Comparison of ENCODE assay signal across 14 cellular contexts in genomic region chr20:15673206-15673605, GRCh38.
A peak's percentile ranks its signal among the peaks of the same experiment; 100 is the strongest.
DNase-seq lines count a peak whose midpoint lies in the region; ATAC-seq and TF ChIP-seq lines count a peak whose summit lies in the region.
"Had no signal": no experiment of that assay in that cellular context is flagged by ENCODE, and none has a peak within 500 bp of the region (broad histone marks: within the 10 kb centered on the region; RNA-seq: fewer than 3 reads in every experiment).

No MANE protein-coding gene starts in this region.

- no peaks in the 10 kb centered on the region for H3K9me3 ChIP-seq in hepatocyte (ENCODE audit: low read depth)
- H3K9me3 ChIP-seq in heart left ventricle = no peaks in the 10 kb centered on the region

- H3K27me3 ChIP-seq in foreskin keratinocyte = no peaks in the 10 kb centered on the region
- no peaks in the 10 kb centered on the region for H3K27me3 ChIP-seq in hepatocyte
- no peaks in the 10 kb centered on the region for H3K27me3 ChIP-seq in heart left ventricle

- no peak overlapping the region for H2AFZ ChIP-seq in hepatocyte

- no peaks in the 10 kb centered on the region for H3K36me3 ChIP-seq in hepatocyte (replicated peaks; ENCODE audit: insufficient read depth, low read depth)
- H3K36me3 ChIP-seq in heart left ventricle = no peaks in the 10 kb centered on the region

- WGBS in hepatocyte (ENCODE audit: low lambda C conversion rate, missing lambda C conversion rate) = 84% methylated on average over 1 of the region's 1 CpG
- WGBS in heart left ventricle, 4 donors = 18 to 32% (median 28%) methylated on average over 1 of the region's 1 CpG

- H3K4me1 ChIP-seq in foreskin keratinocyte (peaks cover 6% of the 10 kb centered on the region), hepatocyte (ENCODE audit: insufficient read depth) (no peaks in the 10 kb centered on the region), heart left ventricle (no peaks in the 10 kb centered on the region)

- POLR2A ChIA-PET in HEK293T (lab: Yijun Ruan, JAX) = no interaction called here

- no peak overlapping the region for H3K4me3 ChIP-seq in HFF-Myc (replicated peaks; ENCODE audit: low read depth, low read length)
- H3K4me3 ChIP-seq in astrocyte of the cerebellum (ENCODE audit: low read depth, low read length) = no peak overlapping the region
- no peak overlapping the region for H3K4me3 ChIP-seq in hepatocyte
- H3K4me3 ChIP-seq in heart left ventricle = no peak overlapping the region

- no peak for TF ChIP-seq POLR2A in heart left ventricle (IDR thresholded peaks at IDR 0.05)

- no peak overlapping the region for H3K4me2 ChIP-seq in hepatocyte

- no peaks in the 10 kb centered on the region for H4K20me1 ChIP-seq in hepatocyte (ENCODE audit: insufficient read depth, poor library complexity, severe bottlenecking)

- H3K79me2 ChIP-seq in hepatocyte = no peaks in the 10 kb centered on the region

- no peak for TF ChIP-seq CTCF in HFF-Myc (IDR thresholded peaks at IDR 0.05; ENCODE audit: low read depth, low read length, missing control alignments)
- TF ChIP-seq CTCF in astrocyte of the cerebellum (IDR thresholded peaks at IDR 0.05; ENCODE audit: low read depth, low read length, missing control alignments) = no peak
- TF ChIP-seq CTCF in foreskin keratinocyte (conservative IDR thresholded peaks at IDR 0.05) = no peak
- TF ChIP-seq CTCF in hepatocyte (IDR thresholded peaks at IDR 0.05; ENCODE audit: poor library complexity) = no peak
- TF ChIP-seq CTCF in heart left ventricle (IDR thresholded peaks at IDR 0.05) = no peak

- H3K27ac ChIP-seq in foreskin keratinocyte = no peak overlapping the region
- no peak overlapping the region for H3K27ac ChIP-seq in hepatocyte
- no peak overlapping the region for H3K27ac ChIP-seq in heart left ventricle

- in situ Hi-C loops in astrocyte of the cerebellum (cut with HindIII; ENCODE audit: low sequenced_read_pairs) = no loop called here

- peak; percentile 67 for DNase-seq in HFF-Myc (ENCODE audit: extremely low read depth, low read depth)
- DNase-seq in astrocyte of the cerebellum (ENCODE audit: low read depth) = peak; percentile 54
- peak; percentile 51 to 82 for DNase-seq in foreskin keratinocyte
- peak; percentile 51 for DNase-seq in stromal cell of bone marrow (ENCODE audit: low read depth)
- DNase-seq in HEK293T (ENCODE audit: extremely low spot score) = no peak
- no peak for DNase-seq in hepatocyte (ENCODE audit: low spot score)
- DNase-seq in heart left ventricle = no peak
- DNase-seq: activated CD4-positive, alpha-beta memory T cell treated with anti-CD3 and anti-CD28 coated beads, Interleukin-2, amount 10 ng/mL, durations not matched to agents 7 days and 5 days; caudate nucleus; natural killer cell; NCI-H446 treated with DMSO at 0.1 percent for 48 hours; small intestine had no signal

- no peaks in the 10 kb centered on the region for H3K9me2 ChIP-seq in hepatocyte (replicated peaks; ENCODE audit: insufficient read depth)

- intact Hi-C loops in heart left ventricle (cut with DNase I) = no loop called here

- ATAC-seq in foreskin keratinocyte (peak; percentile 59), heart left ventricle (no peak)
- ATAC-seq: esophagus mucosa, natural killer cell, Panc1 had no signal

- CTCF ChIA-PET in HEK293T (lab: Yijun Ruan, JAX) = interaction anchor here (0.5 kb wide), 1 partner anchor 1748 kb away, joined by 4 read pairs; no protein-coding TSS in a partner anchor

TF ChIP-seq in HEK293T, 16 proteins besides CTCF, POLR2A, EP300 and RAD21:
- TF ChIP-seq, protein P1, sequence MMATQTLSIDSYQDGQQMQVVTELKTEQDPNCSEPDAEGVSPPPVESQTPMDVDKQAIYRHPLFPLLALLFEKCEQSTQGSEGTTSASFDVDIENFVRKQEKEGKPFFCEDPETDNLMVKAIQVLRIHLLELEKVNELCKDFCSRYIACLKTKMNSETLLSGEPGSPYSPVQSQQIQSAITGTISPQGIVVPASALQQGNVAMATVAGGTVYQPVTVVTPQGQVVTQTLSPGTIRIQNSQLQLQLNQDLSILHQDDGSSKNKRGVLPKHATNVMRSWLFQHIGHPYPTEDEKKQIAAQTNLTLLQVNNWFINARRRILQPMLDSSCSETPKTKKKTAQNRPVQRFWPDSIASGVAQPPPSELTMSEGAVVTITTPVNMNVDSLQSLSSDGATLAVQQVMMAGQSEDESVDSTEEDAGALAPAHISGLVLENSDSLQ (IDR thresholded peaks at IDR 0.05) = no peak
- TF ChIP-seq NFRKB (IDR thresholded peaks at IDR 0.05) (no peak), FOXA1 (IDR thresholded peaks at IDR 0.05) (no peak), ELF4 (IDR thresholded peaks at IDR 0.05) (no peak), SUZ12 (IDR thresholded peaks at IDR 0.05) (no peak), FOXM1 (IDR thresholded peaks at IDR 0.05; ENCODE audit: borderline replicate concordance) (no peak)
TF ChIP-seq in HEK293T: peak in this region for 0.

Comparison
In these comparisons a context has a peak if more than half of its experiments do, and no peak if none do; other contexts are left out.
1. DNase-seq: peak in HFF-Myc (single experiment), astrocyte of the cerebellum (single experiment), foreskin keratinocyte (2 of 2) and stromal cell of bone marrow (single experiment); none in HEK293T (single experiment), hepatocyte (single experiment) and heart left ventricle (0 of 5).